ENCODE assay signal across 14 cellular contexts in genomic region chr20:53678990-53679596, GRCh38.
A peak's percentile ranks its signal among the peaks of the same experiment; 100 is the strongest.
DNase-seq lines count a peak whose midpoint lies in the region; ATAC-seq and TF ChIP-seq lines count a peak whose summit lies in the region.
"Had no signal": no experiment of that assay in that cellular context is flagged by ENCODE, and none has a peak within 500 bp of the region (broad histone marks: within the 10 kb centered on the region; RNA-seq: fewer than 3 reads in every experiment).

No MANE protein-coding gene starts in this region.

- no peak overlapping the region for H3K4me3 Mint-ChIP-seq in activated T-helper 17 cell treated with anti-CD3 and anti-CD28 coated beads, Interleukin-2, amount 50 U/mL, for 72 hours

- H3K27me3 ChIP-seq in fibroblast of lung (ENCODE audit: control insufficient read depth, insufficient read depth, low read length): no peaks in the 10 kb centered on the region
- H3K27me3 ChIP-seq in neutrophil: no peaks in the 10 kb centered on the region

- peak overlapping the region; percentile 27 for H3K4me2 ChIP-seq in fibroblast of lung (ENCODE audit: extremely low read depth, insufficient read depth, low read length)

- H3K79me2 ChIP-seq in fibroblast of lung (ENCODE audit: control insufficient read depth, insufficient read depth, low read length): no peaks in the 10 kb centered on the region

- H3K9me3 Mint-ChIP-seq in activated T-helper 17 cell treated with anti-CD3 and anti-CD28 coated beads, Interleukin-2, amount 50 U/mL, for 72 hours: no peaks in the 10 kb centered on the region
- H3K9me3 Mint-ChIP-seq: activated B cell treated with CpG ODN at 0.5 μM for 24 hours, immature natural killer cell had no signal

- H3K27ac ChIP-seq in fibroblast of lung (ENCODE audit: insufficient read depth, low read length): no peak overlapping the region
- peak overlapping the region; percentile 80 for H3K27ac ChIP-seq in neutrophil
- H3K27ac ChIP-seq: 22Rv1 had no signal

- no peaks in the 10 kb centered on the region for H3K36me3 Mint-ChIP-seq in activated T-helper 17 cell treated with anti-CD3 and anti-CD28 coated beads, Interleukin-2, amount 50 U/mL, for 72 hours (ENCODE audit: low read depth)
- H3K36me3 Mint-ChIP-seq: immature natural killer cell had no signal

- H3K36me3 ChIP-seq in fibroblast of lung (ENCODE audit: control insufficient read depth, insufficient read depth, low read length) (no peaks in the 10 kb centered on the region), neutrophil (no peaks in the 10 kb centered on the region)

- TF ChIP-seq POLR2A in NB4 (IDR thresholded peaks at IDR 0.05; ENCODE audit: extremely low read depth, insufficient read length): no peak

- H4K20me1 ChIP-seq in fibroblast of lung (ENCODE audit: control insufficient read depth, extremely low read depth, insufficient read depth, low read length): no peaks in the 10 kb centered on the region

- TF ChIP-seq CTCF in NB4 (IDR thresholded peaks at IDR 0.05; ENCODE audit: low read depth, low read length) (no peak), fibroblast of lung (conservative IDR thresholded peaks at IDR 0.05 in 1 of 2, IDR thresholded peaks at IDR 0.05 in 1 of 2; ENCODE audit: low read depth in 1 of 2, low read length in 2 of 2) (no peak), neutrophil (IDR thresholded peaks at IDR 0.05) (no peak)

- ATAC-seq in GM18870 (IDR thresholded peaks at IDR 0.05; ENCODE audit: unreplicated experiment): no peak
- ATAC-seq in activated T-helper 17 cell treated with anti-CD3 and anti-CD28 coated beads, Interleukin-2, amount 50 U/mL, for 72 hours (replicated peaks): no peak

- H3K4me1 Mint-ChIP-seq in activated T-helper 17 cell treated with anti-CD3 and anti-CD28 coated beads, Interleukin-2, amount 50 U/mL, for 72 hours: peaks cover 5% of the 10 kb centered on the region

- H3K27ac Mint-ChIP-seq in activated T-helper 17 cell treated with anti-CD3 and anti-CD28 coated beads, Interleukin-2, amount 50 U/mL, for 72 hours: no peak overlapping the region
- H3K27ac Mint-ChIP-seq: immature natural killer cell had no signal

- H3K4me1 ChIP-seq in fibroblast of lung (ENCODE audit: control insufficient read depth, extremely low read depth, insufficient read depth, low read length) (peaks cover 2% of the 10 kb centered on the region), neutrophil (ENCODE audit: control insufficient read depth in 1 of 2, insufficient read depth in 1 of 2, low read depth in 1 of 2, low read length in 1 of 2) (peaks cover 39 to 42% of the 10 kb centered on the region in 2 experiments)

- H2AFZ ChIP-seq in fibroblast of lung (ENCODE audit: low read length): no peak overlapping the region

- H3K4me3 ChIP-seq in NB4 (ENCODE audit: low read depth, low read length): peak overlapping the region; percentile 54
- no peak overlapping the region for H3K4me3 ChIP-seq in fibroblast of lung (replicated peaks in 1 of 4; ENCODE audit: control extremely low read depth in 1 of 4, insufficient read depth in 1 of 4, low read depth in 3 of 4, low read length in 4 of 4)
- H3K4me3 ChIP-seq in neutrophil (ENCODE audit: low read depth in 1 of 2, low read length in 1 of 2): peak overlapping the region in 1 of 2 experiments; percentile 51

- no peak overlapping the region for H3K9ac ChIP-seq in fibroblast of lung (ENCODE audit: insufficient read depth, low read length)

- no peaks in the 10 kb centered on the region for H3K9me3 ChIP-seq in fibroblast of lung (ENCODE audit: control insufficient read depth, insufficient read depth, low read depth, low read length)
- H3K9me3 ChIP-seq in neutrophil: no peaks in the 10 kb centered on the region

- no peaks in the 10 kb centered on the region for H3K27me3 Mint-ChIP-seq in activated T-helper 17 cell treated with anti-CD3 and anti-CD28 coated beads, Interleukin-2, amount 50 U/mL, for 72 hours
- H3K27me3 Mint-ChIP-seq: activated B cell treated with CpG ODN at 0.5 μM for 24 hours had no signal

- DNase-seq in DMS 273 (lab: John Stamatoyannopoulos, UW; ENCODE audit: unreplicated experiment) (peak; percentile 29), DMS 273 treated with DMSO at 0.1 percent for 48 hours (lab: John Stamatoyannopoulos, UW) (no peak), NB4 (ENCODE audit: low read depth) (peak; percentile 58), fibroblast of lung (ENCODE audit: low read depth in 2 of 2) (peak in 1 of 2 donors; percentile 72), NCI-H2227 treated with DMSO at 0.1 percent for 48 hours (lab: John Stamatoyannopoulos, UW) (no peak)
- DNase-seq: activated B cell treated with CpG ODN at 0.5 μM for 24 hours, activated gamma-delta T cell, GOT3, immature natural killer cell, NCI-H1048 had no signal

Comparison
In these comparisons a context has a peak if more than half of its experiments do, and no peak if none do; other contexts are left out.
1. DNase-seq: peak in DMS 273 (single experiment) and NB4 (single experiment); none in DMS 273 treated with DMSO at 0.1 percent for 48 hours (single experiment) and NCI-H2227 treated with DMSO at 0.1 percent for 48 hours (single experiment).